ENCODE assay signal across 28 cellular contexts in genomic region chr10:132989476-132990415, GRCh38. TPM values are rescaled to one million over a fixed set of nuclear protein-coding genes. Genes with fewer than 3 reads are reported as not detected.
"Had no signal": no experiment of that assay in that cellular context is flagged by ENCODE, and none has a peak within 500 bp of the region (broad histone marks: within the 10 kb centered on the region; RNA-seq: fewer than 3 reads in every experiment).

No MANE protein-coding gene starts in this region.

- H3K9me3 ChIP-seq: Peyer's patch had no signal

- H3K27ac Mint-ChIP-seq: activated B cell treated with CpG ODN at 0.5 μM for 24 hours; activated CD4-positive, alpha-beta T cell treated with anti-CD3 and anti-CD28 coated beads, Interleukin-2, amount 10 ng/mL, durations not matched to agents 24 days and 14 days; activated CD8-positive, alpha-beta memory T cell treated with anti-CD3 and anti-CD28 coated beads, Interleukin-2, amount 10 ng/mL, durations not matched to agents 7 days and 5 days; activated naive CD8-positive, alpha-beta T cell; activated T-cell treated with anti-CD3 and anti-CD28 coated beads, Interleukin-2, amount 50 U/mL, for 24 hours; activated T-helper 1 cell treated with anti-CD3 and anti-CD28 coated beads, Interleukin-12 subunit alpha, Interleukin-12 subunit beta, Interleukin-2, Interleukin-4 antibody, amounts not matched to agents 30 ng/mL and 10 ng/mL and 1 ng/mL, durations not matched to agents 14 hours and 24 hours and 36 hours; IgD-negative memory B cell; T-helper 1 cell treated with Interleukin-12 subunit alpha and Interleukin-12 subunit beta and Interleukin-4 antibody, amounts not matched to agents 30 μg/mL and 1 μg/mL, for 36 hours had no signal

- ATAC-seq: activated CD8-positive, alpha-beta memory T cell treated with anti-CD3 and anti-CD28 coated beads, Interleukin-2, amount 10 ng/mL, durations not matched to agents 7 days and 5 days had no signal

- H3K4me1 ChIP-seq: Peyer's patch had no signal

- H3K27ac ChIP-seq: brain microvascular endothelial cell, Peyer's patch, RWPE1 had no signal

- H3K36me3 Mint-ChIP-seq: activated CD8-positive, alpha-beta memory T cell treated with anti-CD3 and anti-CD28 coated beads, Interleukin-2, amount 10 ng/mL, durations not matched to agents 7 days and 5 days; activated naive CD8-positive, alpha-beta T cell; IgD-negative memory B cell had no signal

- H3K4me3 Mint-ChIP-seq: activated B cell treated with CpG ODN at 0.5 μM for 24 hours; activated CD4-positive, alpha-beta T cell treated with anti-CD3 and anti-CD28 coated beads, Interleukin-2, amount 10 ng/mL, durations not matched to agents 24 days and 14 days; activated CD8-positive, alpha-beta memory T cell treated with anti-CD3 and anti-CD28 coated beads, Interleukin-2, amount 10 ng/mL, durations not matched to agents 7 days and 5 days; activated naive CD8-positive, alpha-beta T cell; activated T-cell treated with anti-CD3 and anti-CD28 coated beads, Interleukin-2, amount 50 U/mL, for 24 hours; activated T-helper 1 cell treated with anti-CD3 and anti-CD28 coated beads, Interleukin-12 subunit alpha, Interleukin-12 subunit beta, Interleukin-2, Interleukin-4 antibody, amounts not matched to agents 30 ng/mL and 10 ng/mL and 1 ng/mL, durations not matched to agents 14 hours and 24 hours and 36 hours; IgD-negative memory B cell; T-helper 1 cell treated with Interleukin-12 subunit alpha and Interleukin-12 subunit beta and Interleukin-4 antibody, amounts not matched to agents 30 μg/mL and 1 μg/mL, for 36 hours had no signal

- H3K4me3 ChIP-seq: Peyer's patch had no signal

- H3K27me3 Mint-ChIP-seq: activated CD4-positive, alpha-beta T cell treated with anti-CD3 and anti-CD28 coated beads, Interleukin-2, amount 10 ng/mL, durations not matched to agents 24 days and 14 days; activated CD8-positive, alpha-beta memory T cell treated with anti-CD3 and anti-CD28 coated beads, Interleukin-2, amount 10 ng/mL, durations not matched to agents 7 days and 5 days; activated naive CD8-positive, alpha-beta T cell; activated T-cell treated with anti-CD3 and anti-CD28 coated beads, Interleukin-2, amount 50 U/mL, for 24 hours; IgD-negative memory B cell had no signal

- H3K4me1 Mint-ChIP-seq: activated B cell treated with CpG ODN at 0.5 μM for 24 hours; activated CD4-positive, alpha-beta T cell treated with anti-CD3 and anti-CD28 coated beads, Interleukin-2, amount 10 ng/mL, durations not matched to agents 24 days and 14 days; activated CD8-positive, alpha-beta memory T cell treated with anti-CD3 and anti-CD28 coated beads, Interleukin-2, amount 10 ng/mL, durations not matched to agents 7 days and 5 days had no signal

- H3K9me3 Mint-ChIP-seq: activated B cell treated with CpG ODN at 0.5 μM for 24 hours; activated CD4-positive, alpha-beta T cell treated with anti-CD3 and anti-CD28 coated beads, Interleukin-2, amount 10 ng/mL, durations not matched to agents 24 days and 14 days; activated T-cell treated with anti-CD3 and anti-CD28 coated beads, Interleukin-2, amount 50 U/mL, for 24 hours; activated T-helper 1 cell treated with anti-CD3 and anti-CD28 coated beads, Interleukin-12 subunit alpha, Interleukin-12 subunit beta, Interleukin-2, Interleukin-4 antibody, amounts not matched to agents 30 ng/mL and 10 ng/mL and 1 ng/mL, durations not matched to agents 14 hours and 24 hours and 36 hours; IgD-negative memory B cell; T-helper 1 cell treated with Interleukin-12 subunit alpha and Interleukin-12 subunit beta and Interleukin-4 antibody, amounts not matched to agents 30 μg/mL and 1 μg/mL, for 36 hours had no signal

- H3K27me3 ChIP-seq: brain microvascular endothelial cell, Peyer's patch had no signal

- DNase-seq: activated B cell treated with CpG ODN at 0.5 μM for 24 hours; activated CD4-positive, alpha-beta T cell treated with anti-CD3 and anti-CD28 coated beads for 1 hour; activated CD4-positive, alpha-beta T cell treated with anti-CD3 and anti-CD28 coated beads, Interleukin-2, amount 10 ng/mL, durations not matched to agents 24 days and 14 days; activated CD4-positive, alpha-beta T cell treated with anti-CD3 and anti-CD28 coated beads, Interleukin-2, amount 50 U/mL, for 48 hours; activated CD8-positive, alpha-beta memory T cell treated with anti-CD3 and anti-CD28 coated beads, Interleukin-2, amount 10 ng/mL, durations not matched to agents 7 days and 5 days; activated effector memory CD4-positive, alpha-beta T cell treated with Interleukin-2 at 50 U/mL for 16 hours; activated naive CD4-positive, alpha-beta T cell treated with Interleukin-2 at 50 U/mL for 16 hours; activated T-cell treated with anti-CD3 and anti-CD28 coated beads, Interleukin-2, amount 50 U/mL, for 24 hours; amygdala; brain microvascular endothelial cell; KG1; NCI-H1048; NCI-H146; NCI-H187 treated with DMSO at 0.1 percent for 48 hours; NCI-H2171; NCI-H2227 treated with DMSO at 0.1 percent for 48 hours; NCI-H526; NK-92 treated with Interleukin-12 subunit alpha and Interleukin-12 subunit beta, amount 100 ng/mL, for 24 hours; SHP77 had no signal

- H3K36me3 ChIP-seq: brain microvascular endothelial cell, Peyer's patch had no signal

RNA-seq across cellular contexts. Expression of gene CFAP46, which starts 47.4 kb away (rescaled TPM):
- total RNA-seq: activated CD4-positive, alpha-beta T cell treated with anti-CD3 and anti-CD28 coated beads, Interleukin-2, amount 10 ng/mL, durations not matched to agents 24 days and 14 days; activated CD8-positive, alpha-beta memory T cell treated with anti-CD3 and anti-CD28 coated beads, Interleukin-2, amount 10 ng/mL, durations not matched to agents 7 days and 5 days; activated T-helper 1 cell treated with anti-CD3 and anti-CD28 coated beads, Interleukin-12 subunit alpha, Interleukin-12 subunit beta, Interleukin-2, Interleukin-4 antibody, amounts not matched to agents 30 ng/mL and 10 ng/mL and 1 ng/mL, durations not matched to agents 14 hours and 24 hours and 36 hours; LHCN-M2; M059J; Peyer's patch; SK-MEL-5 had no signal
